Comparison of ENCODE assay signal across 10 cellular contexts in the genomic region with DNA sequence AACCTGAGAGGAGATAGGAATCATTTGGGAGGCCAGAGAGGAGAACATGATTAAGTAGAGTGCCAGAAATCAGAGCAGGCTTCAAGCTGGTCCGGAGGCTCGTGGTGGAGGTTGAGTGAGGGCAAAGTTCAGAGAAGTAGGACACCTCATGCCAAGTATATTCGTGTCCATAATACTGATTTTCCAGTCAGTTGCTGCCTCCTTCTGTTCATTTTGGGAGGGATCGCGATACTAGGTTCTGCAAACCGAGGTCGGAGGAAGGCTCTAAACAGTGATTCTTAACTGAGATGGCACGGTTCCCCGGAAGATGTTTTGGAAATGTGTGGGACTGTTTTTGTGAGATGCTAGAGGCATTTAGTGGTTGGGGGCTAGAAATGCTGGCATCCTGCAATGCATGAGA. TPM values are rescaled to one million over a fixed set of nuclear protein-coding genes. Genes with fewer than 3 reads are reported as not detected.
DNase-seq lines count a peak whose midpoint lies in the region; ATAC-seq and TF ChIP-seq lines count a peak whose summit lies in the region.
"Had no signal": no experiment of that assay in that cellular context is flagged by ENCODE, and none has a peak within 500 bp of the region (broad histone marks: within the 10 kb centered on the region; RNA-seq: fewer than 3 reads in every experiment).

No MANE protein-coding gene starts in this region.

- H3K4me3 ChIP-seq in cardiac muscle cell, result no peak overlapping the region

- TF ChIP-seq CTCF in LNCAP (IDR thresholded peaks at IDR 0.05) (peak; percentile 41; the same call in 1 of the 2 replicates), cardiac muscle cell (IDR thresholded peaks at IDR 0.05; ENCODE audit: low read depth, low read length) (peak; percentile 28)

- no peaks in the 10 kb centered on the region for H3K4me1 ChIP-seq in cardiac muscle cell (ENCODE audit: low read depth)

- H3K27me3 Mint-ChIP-seq in activated CD4-positive, alpha-beta T cell treated with anti-CD3 and anti-CD28 coated beads, Interleukin-2, amount 10 ng/mL, durations not matched to agents 7 days and 5 days, result no peaks in the 10 kb centered on the region

- H3K9me3 Mint-ChIP-seq in activated CD4-positive, alpha-beta T cell treated with anti-CD3 and anti-CD28 coated beads, Interleukin-2, amount 10 ng/mL, durations not matched to agents 7 days and 5 days, result peaks cover 2% of the 10 kb centered on the region

- H3K36me3 ChIP-seq in cardiac muscle cell, result no peaks in the 10 kb centered on the region

- H3K27ac Mint-ChIP-seq in activated CD4-positive, alpha-beta T cell treated with anti-CD3 and anti-CD28 coated beads, Interleukin-2, amount 10 ng/mL, durations not matched to agents 7 days and 5 days, result no peak overlapping the region

- CTCF ChIA-PET in activated CD4-positive, alpha-beta T cell treated with anti-CD3 and anti-CD28 coated beads, Interleukin-2, amount 10 ng/mL, durations not matched to agents 7 days and 5 days (lab: Charles Lee), result interaction anchor here (0.6 to 1.5 kb wide), 13 partner anchors 8 to 252 kb away, joined by 3 to 9 read pairs (median 3); no protein-coding TSS in a partner anchor

- no peaks in the 10 kb centered on the region for H3K9me3 ChIP-seq in cardiac muscle cell (ENCODE audit: low read depth)

- no peak overlapping the region for H3K4me3 Mint-ChIP-seq in activated CD4-positive, alpha-beta T cell treated with anti-CD3 and anti-CD28 coated beads, Interleukin-2, amount 10 ng/mL, durations not matched to agents 7 days and 5 days

- ATAC-seq in GM21619 (IDR thresholded peaks at IDR 0.05; ENCODE audit: unreplicated experiment), result no peak

- H3K4me1 Mint-ChIP-seq in activated CD4-positive, alpha-beta T cell treated with anti-CD3 and anti-CD28 coated beads, Interleukin-2, amount 10 ng/mL, durations not matched to agents 7 days and 5 days, result peaks cover 19% of the 10 kb centered on the region

- in situ Hi-C loops in G401 (cut with HindIII; ENCODE audit: low sequenced_read_pairs), result no loop called here

- peaks cover 3% of the 10 kb centered on the region for H3K36me3 Mint-ChIP-seq in activated CD4-positive, alpha-beta T cell treated with anti-CD3 and anti-CD28 coated beads, Interleukin-2, amount 10 ng/mL, durations not matched to agents 7 days and 5 days (ENCODE audit: low read depth)

- peaks cover 53% of the 10 kb centered on the region for H3K27me3 ChIP-seq in cardiac muscle cell

- POLR2A ChIA-PET in activated CD4-positive, alpha-beta T cell treated with anti-CD3 and anti-CD28 coated beads, Interleukin-2, amount 10 ng/mL, durations not matched to agents 7 days and 5 days (lab: Charles Lee), result interaction anchor here (0.7 to 1.0 kb wide), 2 partner anchors 92 to 172 kb away, joined by 4 to 11 read pairs; no protein-coding TSS in a partner anchor

- no peak overlapping the region for H3K27ac ChIP-seq in cardiac muscle cell

- DNase-seq in G401 (ENCODE audit: low spot score), result peak; percentile 33
- peak; percentile 63 for DNase-seq in activated CD4-positive, alpha-beta T cell treated with anti-CD3 and anti-CD28 coated beads, Interleukin-2, amount 10 ng/mL, durations not matched to agents 7 days and 5 days
- peak; percentile 19 to 31 for DNase-seq in cardiac muscle cell (ENCODE audit: low read depth in 1 of 2, low spot score in 1 of 2)
- peak; percentile 34 for DNase-seq in stimulated activated CD4-positive, alpha-beta T cell treated with anti-CD3 and anti-CD28 coated beads, Interleukin-2, amount 100 ng/mL, for 4 hours (ENCODE audit: low read depth)
- DNase-seq in GM19238 (ENCODE audit: insufficient read length, low spot score), result no peak
- DNase-seq in dedifferentiated amniotic fluid mesenchymal stem cell (ENCODE audit: extremely low spot score), result no peak

RNA-seq across cellular contexts. Expression of a gene that starts 13.6 kb away (rescaled TPM):
- not detected in 2 replicates for total RNA-seq in G401 (2014; rRNA removed; shearing (Covaris generic))
- 100 to 1,000 TPM; 680 to 841 TPM for total RNA-seq in activated CD4-positive, alpha-beta T cell treated with anti-CD3 and anti-CD28 coated beads, Interleukin-2, amount 10 ng/mL, durations not matched to agents 7 days and 5 days
- total RNA-seq in cardiac muscle cell, result not detected in 2 replicates
- not detected in 2 replicates for polyA plus RNA-seq in cardiac muscle cell
- total RNA-seq: LHCN-M2, temporal lobe had no signal

RNA-seq across cellular contexts. Expression of a gene that starts 26.8 kb away (rescaled TPM):
- total RNA-seq in G401 (2014; rRNA removed; shearing (Covaris generic)), result not detected in 2 replicates
- total RNA-seq in activated CD4-positive, alpha-beta T cell treated with anti-CD3 and anti-CD28 coated beads, Interleukin-2, amount 10 ng/mL, durations not matched to agents 7 days and 5 days, result 1 to 10 TPM; 5.5 to 6.0 TPM
- total RNA-seq in cardiac muscle cell, result 0.39 TPM in 1 of 2 replicates, not detected in the other
- 0.13 TPM in 1 of 2 replicates, not detected in the other for polyA plus RNA-seq in cardiac muscle cell
- total RNA-seq: LHCN-M2 had no signal

RNA-seq across cellular contexts. Expression of a gene that starts 38.8 kb away (rescaled TPM):
- not detected in 2 replicates for total RNA-seq in G401 (2014; rRNA removed; shearing (Covaris generic))
- total RNA-seq in activated CD4-positive, alpha-beta T cell treated with anti-CD3 and anti-CD28 coated beads, Interleukin-2, amount 10 ng/mL, durations not matched to agents 7 days and 5 days, result 10 to 100 TPM; 21.2 to 22.0 TPM
- 0.12 and 0.49 TPM in 2 replicates for total RNA-seq in cardiac muscle cell
- 0.07 TPM in 1 of 2 replicates, not detected in the other for polyA plus RNA-seq in cardiac muscle cell
- total RNA-seq: LHCN-M2 had no signal

RNA-seq across cellular contexts. Expression of a gene that starts 51.6 kb away (rescaled TPM):
- total RNA-seq in G401 (2014; rRNA removed; shearing (Covaris generic)), result not detected in 2 replicates
- total RNA-seq in activated CD4-positive, alpha-beta T cell treated with anti-CD3 and anti-CD28 coated beads, Interleukin-2, amount 10 ng/mL, durations not matched to agents 7 days and 5 days, result 100 to 1,000 TPM; 489 to 557 TPM
- not detected in 2 replicates for total RNA-seq in cardiac muscle cell
- not detected in 2 replicates for polyA plus RNA-seq in cardiac muscle cell
- total RNA-seq: LHCN-M2, temporal lobe had no signal

RNA-seq across cellular contexts. Expression of a gene that starts 53.2 kb away (rescaled TPM):
- total RNA-seq in G401 (2014; rRNA removed; shearing (Covaris generic)), result not detected in 2 replicates
- 100 to 1,000 TPM; 264 to 268 TPM for total RNA-seq in activated CD4-positive, alpha-beta T cell treated with anti-CD3 and anti-CD28 coated beads, Interleukin-2, amount 10 ng/mL, durations not matched to agents 7 days and 5 days
- not detected in 2 replicates for total RNA-seq in cardiac muscle cell
- not detected in 2 replicates for polyA plus RNA-seq in cardiac muscle cell
- total RNA-seq: LHCN-M2 had no signal

Comparison
In these comparisons a context has a peak if more than half of its experiments do, and no peak if none do; other contexts are left out.
1. DNase-seq: peak in G401 (single experiment), activated CD4-positive, alpha-beta T cell treated with anti-CD3 and anti-CD28 coated beads, Interleukin-2, amount 10 ng/mL, durations not matched to agents 7 days and 5 days (single experiment), cardiac muscle cell (2 of 2) and stimulated activated CD4-positive, alpha-beta T cell treated with anti-CD3 and anti-CD28 coated beads, Interleukin-2, amount 100 ng/mL, for 4 hours (single experiment); none in GM19238 (single experiment) and dedifferentiated amniotic fluid mesenchymal stem cell (single experiment).
2. RNA of a gene that starts 13.6 kb away (total RNA-seq): 680 to 841 TPM in activated CD4-positive, alpha-beta T cell treated with anti-CD3 and anti-CD28 coated beads, Interleukin-2, amount 10 ng/mL, durations not matched to agents 7 days and 5 days; not detected in G401 and not detected in cardiac muscle cell; every median in the first group is over 100 times any median in the second.
3. RNA of a gene that starts 38.8 kb away (total RNA-seq): 21.2 to 22.0 TPM in activated CD4-positive, alpha-beta T cell treated with anti-CD3 and anti-CD28 coated beads, Interleukin-2, amount 10 ng/mL, durations not matched to agents 7 days and 5 days; 0.12 to 0.49 TPM in cardiac muscle cell and not detected in G401; every median in the first group is over 10 times any median in the second.